In the genomic region with DNA sequence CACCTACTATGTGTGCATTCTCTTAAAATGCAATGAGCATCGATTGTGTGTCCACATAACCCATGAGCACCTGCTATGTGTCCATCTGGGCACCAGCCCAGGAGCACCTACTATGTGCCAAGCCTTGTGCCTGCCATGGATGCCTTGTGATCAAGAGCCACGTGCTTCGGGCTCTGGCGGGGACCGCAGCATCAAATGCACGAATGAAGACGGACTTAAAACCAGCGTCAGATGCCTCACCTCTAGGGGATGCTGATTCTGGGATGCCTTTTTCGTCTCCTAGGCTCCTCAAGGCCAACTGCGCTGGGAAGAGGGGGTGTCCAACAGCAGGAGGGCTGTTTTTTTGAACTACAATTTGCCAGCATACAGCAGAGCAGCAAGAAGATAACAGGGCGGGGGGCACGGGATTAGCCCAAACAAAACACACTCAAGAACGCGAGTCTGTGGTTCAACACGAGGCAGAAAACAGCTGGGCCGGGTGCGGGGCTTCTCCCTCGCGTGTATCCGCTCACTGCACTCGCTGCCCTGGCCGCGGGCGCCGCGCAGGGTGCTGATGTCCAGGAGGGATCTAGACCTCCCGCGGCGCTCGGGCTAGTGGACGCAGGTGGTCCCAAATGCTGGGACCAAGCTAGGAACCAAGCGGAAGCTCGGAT, we compare ENCODE assay signal across 9 cellular contexts. TPM values are rescaled to one million over a fixed set of nuclear protein-coding genes. Genes with fewer than 3 reads are reported as not detected.
DNase-seq lines count a peak whose midpoint lies in the region; ATAC-seq, FAIRE-seq and TF ChIP-seq lines count a peak whose summit lies in the region.
"Had no signal": no experiment of that assay in that cellular context is flagged by ENCODE, and none has a peak within 500 bp of the region (broad histone marks: within the 10 kb centered on the region; RNA-seq: fewer than 3 reads in every experiment).

No MANE protein-coding gene starts in this region.

- TF ChIP-seq POLR2A in Peyer's patch (IDR thresholded peaks at IDR 0.05), result no peak

- intact Hi-C loops in lower lobe of right lung (cut with DNase I), result no loop called here
- intact Hi-C loops in upper lobe of right lung (cut with DNase I), result no loop called here

- H3K27ac ChIP-seq in Peyer's patch, result peak overlapping the region; percentile 72 to 93 (median 80)
- H3K27ac ChIP-seq in lower lobe of right lung, result peak overlapping the region; percentile 94
- H3K27ac ChIP-seq in upper lobe of right lung, result peak overlapping the region; percentile 92

- H3K4me1 ChIP-seq in Peyer's patch (peaks cover 0 to 54% (median 18%) of the 10 kb centered on the region in 4 donors), lower lobe of right lung (peaks cover 51% of the 10 kb centered on the region), upper lobe of right lung (peaks cover 29% of the 10 kb centered on the region)

- H3K27me3 ChIP-seq in Peyer's patch (no peaks in the 10 kb centered on the region), bronchial epithelial cell (ENCODE audit: control insufficient read depth, insufficient read depth, low read length) (no peaks in the 10 kb centered on the region), lower lobe of right lung (ENCODE audit: low read depth) (peaks cover 11% of the 10 kb centered on the region), upper lobe of right lung (no peaks in the 10 kb centered on the region)

- FAIRE-seq in bronchial epithelial cell (lab: Jason Lieb, UNC), result no peak
- FAIRE-seq: colon had no signal

- H3K9me3 ChIP-seq in Peyer's patch (no peaks in the 10 kb centered on the region), lower lobe of right lung (no peaks in the 10 kb centered on the region), upper lobe of right lung (no peaks in the 10 kb centered on the region)

- H3K36me3 ChIP-seq in Peyer's patch, result no peaks in the 10 kb centered on the region
- no peaks in the 10 kb centered on the region for H3K36me3 ChIP-seq in bronchial epithelial cell (ENCODE audit: control insufficient read depth, insufficient read depth, low read length)
- H3K36me3 ChIP-seq in lower lobe of right lung, result no peaks in the 10 kb centered on the region
- H3K36me3 ChIP-seq in upper lobe of right lung, result no peaks in the 10 kb centered on the region

- peak in 1 of 2 donors; percentile 10 for ATAC-seq in lower lobe of right lung
- ATAC-seq in upper lobe of right lung, result no peak

- DNase-seq in activated effector memory CD4-positive, alpha-beta T cell treated with anti-CD3 and anti-CD28 coated beads, Interleukin-2, amount 50 U/mL, for 16 hours, result peak; percentile 68
- no peak for DNase-seq in activated effector memory CD4-positive, alpha-beta T cell treated with Interleukin-2 at 50 U/mL for 16 hours
- DNase-seq in Peyer's patch (no peak), bronchial epithelial cell (ENCODE audit: low read depth) (peak; percentile 46), lower lobe of right lung (no peak), upper lobe of right lung (peak; percentile 76), activated gamma-delta T cell (lab: John Stamatoyannopoulos, UW) (no peak), globus pallidus (ENCODE audit: low spot score) (no peak)

- H3K4me3 ChIP-seq in Peyer's patch (peak overlapping the region; percentile 44 to 77 (median 60)), bronchial epithelial cell (ENCODE audit: low read depth, low read length) (peak overlapping the region; percentile 52), lower lobe of right lung (peak overlapping the region; percentile 79), upper lobe of right lung (peak overlapping the region; percentile 71)

- TF ChIP-seq CTCF in Peyer's patch (IDR thresholded peaks at IDR 0.05), result no peak
- TF ChIP-seq CTCF in bronchial epithelial cell (IDR thresholded peaks at IDR 0.05; ENCODE audit: insufficient read depth, low read length, severe bottlenecking), result peak; percentile 23
- no peak for TF ChIP-seq CTCF in lower lobe of right lung (IDR thresholded peaks at IDR 0.05)
- no peak for TF ChIP-seq CTCF in upper lobe of right lung (IDR thresholded peaks at IDR 0.05)

RNA-seq across cellular contexts. Expression of a gene that starts 1.2 kb away (rescaled TPM):
- total RNA-seq in Peyer's patch (1 to 10 TPM in 3 of 4 donors, under 1 TPM in 1; 0.35 to 3.3 (median 1.7) TPM), bronchial epithelial cell (0.53 and 0.77 TPM in 2 replicates), lower lobe of right lung (21.5 TPM), upper lobe of right lung (34.1 TPM)

RNA-seq across cellular contexts. Expression of a gene that starts 36.5 kb away (rescaled TPM):
- 10 to 100 TPM; 18.2 to 61.4 (median 49.3) TPM for total RNA-seq in Peyer's patch
- 50.3 and 54.8 TPM in 2 replicates for total RNA-seq in bronchial epithelial cell
- total RNA-seq in lower lobe of right lung, result 40.0 TPM
- 41.2 TPM for total RNA-seq in upper lobe of right lung

RNA-seq across cellular contexts. Expression of a gene that starts 41.8 kb away (rescaled TPM):
- 10 to 100 TPM in 1 of 4 donors, 1 to 10 TPM in 3; 7.5 to 20.6 (median 8.9) TPM for total RNA-seq in Peyer's patch
- total RNA-seq in bronchial epithelial cell, result 3.7 and 11.8 TPM in 2 replicates
- 12.9 TPM for total RNA-seq in lower lobe of right lung
- 9.6 TPM for total RNA-seq in upper lobe of right lung

RNA-seq across cellular contexts. Expression of a gene that starts 57.0 kb away (rescaled TPM):
- total RNA-seq in Peyer's patch (10 to 100 TPM in 2 of 4 donors, 1 to 10 TPM in 2; 2.1 to 18.2 (median 8.4) TPM), bronchial epithelial cell (6.6 and 10.0 TPM in 2 replicates), lower lobe of right lung (17.4 TPM), upper lobe of right lung (20.3 TPM)

Comparison
In these comparisons a context has a peak if more than half of its experiments do, and no peak if none do; other contexts are left out.
1. DNase-seq: peak in activated effector memory CD4-positive, alpha-beta T cell treated with anti-CD3 and anti-CD28 coated beads, Interleukin-2, amount 50 U/mL, for 16 hours (single experiment), bronchial epithelial cell (single experiment) and upper lobe of right lung (single experiment); none in activated effector memory CD4-positive, alpha-beta T cell treated with Interleukin-2 at 50 U/mL for 16 hours (single experiment), Peyer's patch (0 of 3), lower lobe of right lung (single experiment), activated gamma-delta T cell (single experiment) and globus pallidus (single experiment).
2. Peak in every context shown above with its lines, with median percentiles within 50 percentile points of each other: H3K27ac ChIP-seq and H3K4me3 ChIP-seq.